ENCODE assay signal across 1 cellular context in the genomic region with DNA sequence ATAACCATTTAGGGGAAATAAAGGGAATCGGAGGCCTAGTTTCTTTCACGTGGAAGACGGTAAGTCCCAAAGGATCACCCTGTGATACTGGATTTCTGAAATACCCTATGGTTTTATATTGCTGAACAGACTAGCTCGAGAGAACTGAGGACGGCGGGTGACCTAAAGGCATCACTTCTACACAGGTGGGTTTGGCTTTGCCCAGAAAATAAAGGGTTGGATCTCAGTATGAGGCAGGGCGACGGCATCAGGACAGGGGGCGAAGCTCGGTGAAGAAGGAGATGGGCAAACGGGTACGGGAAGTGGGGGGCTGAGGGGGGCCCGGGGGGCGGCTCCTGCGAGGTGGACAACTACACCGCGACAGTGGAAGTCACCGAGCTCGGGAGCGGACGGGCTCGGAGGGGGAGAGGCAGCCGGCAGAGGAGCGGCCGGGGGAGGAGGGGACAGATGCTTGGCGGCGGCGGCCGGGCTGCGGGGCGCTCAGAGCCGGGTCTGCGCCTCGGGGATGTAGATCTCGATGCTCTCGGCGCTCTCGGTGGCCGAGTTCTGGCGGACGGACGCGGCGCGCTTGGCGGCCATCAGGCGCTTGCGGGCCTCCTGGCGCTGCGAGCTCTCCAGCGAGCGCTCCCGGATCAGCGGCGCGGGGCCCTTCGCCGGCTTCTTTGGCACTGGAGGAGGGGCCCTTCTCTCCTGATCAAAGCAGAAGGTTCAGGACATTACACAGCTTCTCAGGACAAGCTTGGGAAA.
TF ChIP-seq lines count a peak whose summit lies in the region.

No MANE protein-coding gene starts in this region.

TF ChIP-seq in H1, 55 proteins besides CTCF, POLR2A, EP300 and RAD21:
- TF ChIP-seq ASH2L (IDR thresholded peaks at IDR 0.05; ENCODE audit: low read length) (peak; percentile 79), YY1 (IDR thresholded peaks at IDR 0.05; ENCODE audit: low read depth, low read length) (peak; percentile 86), TBP (IDR thresholded peaks at IDR 0.05; ENCODE audit: low read depth, low read length) (peak; percentile 71; the same call in 1 of the 2 replicates), SRF (IDR thresholded peaks at IDR 0.05; ENCODE audit: low read depth, low read length) (no peak; the same call in 1 of the 2 replicates), TAF1 (IDR thresholded peaks at IDR 0.05; ENCODE audit: low read depth, low read length) (0 out of 2 replicates have a peak, but pooled peaks have one; percentile 62), RBBP5 (IDR thresholded peaks at IDR 0.05; ENCODE audit: borderline replicate concordance, low read depth, low read length) (peak; percentile 55; the same call in 1 of the 2 replicates), TAF7 (optimal IDR thresholded peaks at IDR 0.05; ENCODE audit: borderline replicate concordance, low read depth, low read length) (no peak), RXRA (IDR thresholded peaks at IDR 0.05; ENCODE audit: insufficient read depth, low read depth, low read length) (no peak)
